6 cellular contexts compared by ENCODE assay signal in genomic region chr7:96224073-96224472, GRCh38.
"Had no signal": no experiment of that assay in that cellular context is flagged by ENCODE, and none has a peak within 500 bp of the region (broad histone marks: within the 10 kb centered on the region; RNA-seq: fewer than 3 reads in every experiment).

No MANE protein-coding gene starts in this region.

- H3K27ac ChIP-seq: GM23248, KMS-11 had no signal

- FAIRE-seq: HTR-8/SVneo had no signal

- H3K4me2 ChIP-seq: KMS-11 had no signal

- H3K9me3 ChIP-seq: HAP-1 had no signal

- H3K4me3 ChIP-seq: GM23248, HAP-1 had no signal

- DNase-seq: GM23248, GOT3, HFFc6 had no signal
